ENCODE assay signal across 25 cellular contexts in the genomic region with DNA sequence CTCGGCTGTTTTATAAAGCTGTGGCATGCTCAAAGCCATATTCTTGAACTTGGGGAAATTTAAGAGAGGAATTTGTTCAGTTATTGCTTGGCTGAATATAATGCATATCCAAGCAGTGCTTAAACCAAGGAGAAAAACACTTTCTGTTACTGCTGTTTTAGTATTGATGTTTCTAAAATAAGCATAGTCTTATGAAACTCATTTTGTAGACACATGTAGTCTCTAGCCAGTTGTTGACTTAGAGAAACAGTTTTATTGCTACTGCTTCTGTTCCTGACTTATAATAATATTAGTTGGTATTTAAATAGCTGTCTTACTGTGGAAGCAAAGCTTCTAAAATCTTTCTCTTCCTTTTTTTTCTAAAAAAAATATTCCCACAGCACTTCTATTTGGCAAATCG.
DNase-seq lines count a peak whose midpoint lies in the region; ATAC-seq, FAIRE-seq and TF ChIP-seq lines count a peak whose summit lies in the region.
"Had no signal": no experiment of that assay in that cellular context is flagged by ENCODE, and none has a peak within 500 bp of the region (broad histone marks: within the 10 kb centered on the region; RNA-seq: fewer than 3 reads in every experiment).

No MANE protein-coding gene starts in this region.

- H3K27ac Mint-ChIP-seq in nephron progenitor cell, result peak overlapping the region; percentile 41
- no peak overlapping the region for H3K27ac Mint-ChIP-seq in naive thymus-derived CD8-positive, alpha-beta T cell
- H3K27ac Mint-ChIP-seq: CD8-positive, alpha-beta T cell; HFFc6; IgD-negative memory B cell had no signal

- POLR2A ChIA-PET in HepG2 (lab: Yijun Ruan, JAX), result no interaction called here
- POLR2A ChIA-PET in naive thymus-derived CD8-positive, alpha-beta T cell (lab: Charles Lee), result no interaction called here

- ATAC-seq in HepG2 (no peak), left cardiac atrium (no peak)
- no peak for ATAC-seq in naive thymus-derived CD8-positive, alpha-beta T cell
- ATAC-seq: CD8-positive, alpha-beta T cell had no signal

- no peaks in the 10 kb centered on the region for H3K79me2 ChIP-seq in HepG2 (ENCODE audit: insufficient read depth, low read length)

- H3K4me1 ChIP-seq in liver (ENCODE audit: control insufficient read depth in 4 of 4, insufficient read depth in 4 of 4, low read length in 3 of 4) (peaks cover 4 to 24% (median 14%) of the 10 kb centered on the region in 4 donors), HepG2 (ENCODE audit: insufficient read depth, low read length) (no peaks in the 10 kb centered on the region)
- H3K4me1 ChIP-seq: Peyer's patch had no signal

- no peaks in the 10 kb centered on the region for H3K36me3 Mint-ChIP-seq in nephron progenitor cell (ENCODE audit: low read depth)
- no peaks in the 10 kb centered on the region for H3K36me3 Mint-ChIP-seq in naive thymus-derived CD8-positive, alpha-beta T cell
- H3K36me3 Mint-ChIP-seq: CD8-positive, alpha-beta T cell; IgD-negative memory B cell had no signal

- H3K9ac ChIP-seq in liver (ENCODE audit: low read depth in 1 of 2, low read length in 2 of 2) (no peak overlapping the region), HepG2 (ENCODE audit: insufficient read depth, low read depth, low read length) (no peak overlapping the region)
- H3K9ac ChIP-seq: BLaER1 treated with 17β-estradiol and CSF1 and Interleukin-3, amounts not matched to agents 10 nM and 100 nM had no signal

- TF ChIP-seq RAD21 in liver (IDR thresholded peaks at IDR 0.05) (no peak), HepG2 (CRISPR knock-in tag; IDR thresholded peaks at IDR 0.05) (no peak)

- H3K9me3 ChIP-seq in liver (ENCODE audit: control insufficient read depth in 4 of 4, low read length in 3 of 4) (no peaks in the 10 kb centered on the region), HepG2 (ENCODE audit: low read length) (no peaks in the 10 kb centered on the region)
- H3K9me3 ChIP-seq: BLaER1 treated with 17β-estradiol and CSF1 and Interleukin-3, amounts not matched to agents 10 nM and 100 nM; Peyer's patch; SJSA1 had no signal

- H3K4me2 ChIP-seq in HepG2 (ENCODE audit: low read depth, low read length), result no peak overlapping the region
- H3K4me2 ChIP-seq: BLaER1 treated with 17β-estradiol and CSF1 and Interleukin-3, amounts not matched to agents 10 nM and 100 nM had no signal

- BruUV-seq in HepG2 (replicated peaks; lab: Mats Ljungman, UMichigan), result no TSS peak

- DNase-seq in HepG2 (ENCODE audit: low spot score) (no peak), dorsolateral prefrontal cortex (no peak), nephron progenitor cell (no peak), ACHN (no peak), left cardiac atrium (no peak), ureter (ENCODE audit: low spot score) (no peak)
- no peak for DNase-seq in naive thymus-derived CD8-positive, alpha-beta T cell
- DNase-seq: Calu3; CD8-positive, alpha-beta T cell; H7; MM.1S; NCI-H1092 treated with DMSO at 0.1 percent for 48 hours; NCI-H146; NCI-H2081; NCI-H2171 treated with DMSO at 0.1 percent for 48 hours; NCI-H446 treated with DMSO at 0.1 percent for 48 hours; Peyer's patch had no signal

- no peaks in the 10 kb centered on the region for H4K20me1 ChIP-seq in HepG2 (ENCODE audit: insufficient read depth, low read length)
- H4K20me1 ChIP-seq: BLaER1 treated with 17β-estradiol and CSF1 and Interleukin-3, amounts not matched to agents 10 nM and 100 nM had no signal

- H3K36me3 ChIP-seq in liver (ENCODE audit: control insufficient read depth in 4 of 4, insufficient read depth in 3 of 4, low read depth in 1 of 4, low read length in 3 of 4), result no peaks in the 10 kb centered on the region
- no peaks in the 10 kb centered on the region for H3K36me3 ChIP-seq in HepG2 (replicated peaks in 1 of 2; ENCODE audit: control insufficient read depth in 1 of 2, insufficient read depth in 2 of 2, low read length in 2 of 2)
- H3K36me3 ChIP-seq: BLaER1 treated with 17β-estradiol and CSF1 and Interleukin-3, amounts not matched to agents 10 nM and 100 nM; Peyer's patch; SJSA1 had no signal

- no peak for FAIRE-seq in HepG2 (lab: Jason Lieb, UNC)
- FAIRE-seq: GM12891, GM18507, HTR-8/SVneo had no signal

- 85% methylated on average over 2 of the region's 2 CpGs for WGBS in liver
- 11% methylated on average over 2 of the region's 2 CpGs for WGBS in HepG2 (ENCODE audit: low lambda C conversion rate)

- peaks cover under 1% of the 10 kb centered on the region for H3K27me3 Mint-ChIP-seq in nephron progenitor cell (ENCODE audit: low read depth, poor library complexity)
- H3K27me3 Mint-ChIP-seq in naive thymus-derived CD8-positive, alpha-beta T cell, result peaks cover 19 to 47% (median 31%) of the 10 kb centered on the region in 5 donors

- TF ChIP-seq EP300 in HepG2 (IDR thresholded peaks at IDR 0.05; ENCODE audit: low read depth in 2 of 2, low read length in 2 of 2), result no peak
- no peak for TF ChIP-seq EP300 in HepG2 (CRISPR knock-in tag; IDR thresholded peaks at IDR 0.05; ENCODE audit: borderline replicate concordance)

- CTCF ChIA-PET in HepG2 (lab: Yijun Ruan, JAX; ENCODE audit: low intra/inter-chr PET ratio, low total read pairs), result interaction anchor here (0.7 kb wide), 1 partner anchor 1173 kb away, joined by 3 read pairs; no protein-coding TSS in a partner anchor

- no peak overlapping the region for H3K4me3 ChIP-seq in liver (ENCODE audit: low read depth in 1 of 3, low read length in 3 of 3)
- no peak overlapping the region for H3K4me3 ChIP-seq in HepG2 (replicated peaks in 1 of 3; ENCODE audit: insufficient read depth in 1 of 3, low read depth in 2 of 3, low read length in 3 of 3)
- no peak overlapping the region for H3K4me3 ChIP-seq in dorsolateral prefrontal cortex
- H3K4me3 ChIP-seq: BLaER1 treated with 17β-estradiol and CSF1 and Interleukin-3, amounts not matched to agents 10 nM and 100 nM; Peyer's patch; SJSA1 had no signal

- no peak for TF ChIP-seq POLR2A in HepG2 (IDR thresholded peaks at IDR 0.05; ENCODE audit: insufficient read depth in 1 of 2, low read depth in 2 of 2, low read length in 2 of 2)

- intact Hi-C loops in HepG2 (cut with micrococcal nuclease; ENCODE audit: unreplicated experiment), result no loop called here
- intact Hi-C loops in dorsolateral prefrontal cortex (cut with DNase I), result no loop called here
- intact Hi-C loops in left cardiac atrium (cut with DNase I), result no loop called here

- H3K4me1 Mint-ChIP-seq in nephron progenitor cell, result peaks cover 70% of the 10 kb centered on the region
- no peaks in the 10 kb centered on the region for H3K4me1 Mint-ChIP-seq in naive thymus-derived CD8-positive, alpha-beta T cell
- H3K4me1 Mint-ChIP-seq: IgD-negative memory B cell had no signal

- H2AFZ ChIP-seq in HepG2 (ENCODE audit: low read length), result no peak overlapping the region

- TF ChIP-seq CTCF in liver (IDR thresholded peaks at IDR 0.05; ENCODE audit: low read depth, low read length, missing input control) (no peak), HepG2 (CRISPR knock-in tag; IDR thresholded peaks at IDR 0.05) (no peak), dorsolateral prefrontal cortex (IDR thresholded peaks at IDR 0.05 in 54 of 56, conservative IDR thresholded peaks at IDR 0.05 in 2 of 56; ENCODE audit: low read depth in 1 of 56, partially characterized antibody in 56 of 56) (no peak), nephron progenitor cell (IDR thresholded peaks at IDR 0.05) (no peak)

- H3K27ac ChIP-seq in liver (ENCODE audit: low read depth in 1 of 2, low read length in 2 of 2) (peak overlapping the region in 1 of 2 donors; percentile 33), HepG2 (ENCODE audit: extremely low read length, insufficient read depth, low read length) (no peak overlapping the region), dorsolateral prefrontal cortex (peak overlapping the region in 40 of 59 donors; percentile 2 to 76 (median 47))
- H3K27ac ChIP-seq: BLaER1 treated with 17β-estradiol and CSF1 and Interleukin-3, amounts not matched to agents 10 nM and 100 nM; Peyer's patch; SJSA1 had no signal

- in situ Hi-C loops in HepG2 (cut with HindIII; ENCODE audit: extremely low pct_ligation_motif_present, low pct_unique_long_range_greater_than_20kb), result no loop called here
- in situ Hi-C loops in ACHN (cut with HindIII; ENCODE audit: low pct_ligation_motif_present, low pct_unique_long_range_greater_than_20kb, low sequenced_read_pairs), result no loop called here

- no peaks in the 10 kb centered on the region for H3K9me3 Mint-ChIP-seq in nephron progenitor cell
- H3K9me3 Mint-ChIP-seq in naive thymus-derived CD8-positive, alpha-beta T cell, result no peaks in the 10 kb centered on the region
- H3K9me3 Mint-ChIP-seq: CD8-positive, alpha-beta T cell; HFFc6; IgD-negative memory B cell had no signal

- H3K27me3 ChIP-seq in liver (ENCODE audit: control insufficient read depth in 4 of 4, insufficient read depth in 4 of 4, low read length in 3 of 4), result no peaks in the 10 kb centered on the region
- H3K27me3 ChIP-seq in HepG2 (ENCODE audit: control insufficient read depth in 1 of 2, insufficient read depth in 2 of 2, low read length in 2 of 2), result peaks cover 0 to 7% of the 10 kb centered on the region in 2 experiments; a peak in 1 of 5 replicates
- no peaks in the 10 kb centered on the region for H3K27me3 ChIP-seq in dorsolateral prefrontal cortex
- H3K27me3 ChIP-seq: BLaER1 treated with 17β-estradiol and CSF1 and Interleukin-3, amounts not matched to agents 10 nM and 100 nM; Peyer's patch; SJSA1 had no signal

- no peak overlapping the region for H3K4me3 Mint-ChIP-seq in nephron progenitor cell
- no peak overlapping the region for H3K4me3 Mint-ChIP-seq in naive thymus-derived CD8-positive, alpha-beta T cell
- H3K4me3 Mint-ChIP-seq: CD8-positive, alpha-beta T cell; HFFc6; IgD-negative memory B cell had no signal

TF ChIP-seq in liver, 16 proteins besides CTCF, POLR2A, EP300 and RAD21:
- peak; percentile 70 for TF ChIP-seq FOXA2 (IDR thresholded peaks at IDR 0.05)
- TF ChIP-seq FOXA1 (IDR thresholded peaks at IDR 0.05), result peak; percentile 45
- TF ChIP-seq HNF4A (conservative IDR thresholded peaks at IDR 0.05), result peak in 1 of 2 donors; percentile 8
- no peak for TF ChIP-seq EGR1 (IDR thresholded peaks at IDR 0.05; ENCODE audit: low read depth in 2 of 2)

TF ChIP-seq in HepG2, 621 proteins besides CTCF, POLR2A, EP300 and RAD21 (continues in another document):
- no peak for TF ChIP-seq SRY (CRISPR knock-in tag; IDR thresholded peaks at IDR 0.05)
- TF ChIP-seq, protein P1, sequence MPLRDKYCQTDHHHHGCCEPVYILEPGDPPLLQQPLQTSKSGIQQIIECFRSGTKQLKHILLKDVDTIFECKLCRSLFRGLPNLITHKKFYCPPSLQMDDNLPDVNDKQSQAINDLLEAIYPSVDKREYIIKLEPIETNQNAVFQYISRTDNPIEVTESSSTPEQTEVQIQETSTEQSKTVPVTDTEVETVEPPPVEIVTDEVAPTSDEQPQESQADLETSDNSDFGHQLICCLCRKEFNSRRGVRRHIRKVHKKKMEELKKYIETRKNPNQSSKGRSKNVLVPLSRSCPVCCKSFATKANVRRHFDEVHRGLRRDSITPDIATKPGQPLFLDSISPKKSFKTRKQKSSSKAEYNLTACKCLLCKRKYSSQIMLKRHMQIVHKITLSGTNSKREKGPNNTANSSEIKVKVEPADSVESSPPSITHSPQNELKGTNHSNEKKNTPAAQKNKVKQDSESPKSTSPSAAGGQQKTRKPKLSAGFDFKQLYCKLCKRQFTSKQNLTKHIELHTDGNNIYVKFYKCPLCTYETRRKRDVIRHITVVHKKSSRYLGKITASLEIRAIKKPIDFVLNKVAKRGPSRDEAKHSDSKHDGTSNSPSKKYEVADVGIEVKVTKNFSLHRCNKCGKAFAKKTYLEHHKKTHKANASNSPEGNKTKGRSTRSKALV (CRISPR knock-in tag; IDR thresholded peaks at IDR 0.05), result no peak
